1 cellular context compared by ENCODE assay signal in the genomic region with DNA sequence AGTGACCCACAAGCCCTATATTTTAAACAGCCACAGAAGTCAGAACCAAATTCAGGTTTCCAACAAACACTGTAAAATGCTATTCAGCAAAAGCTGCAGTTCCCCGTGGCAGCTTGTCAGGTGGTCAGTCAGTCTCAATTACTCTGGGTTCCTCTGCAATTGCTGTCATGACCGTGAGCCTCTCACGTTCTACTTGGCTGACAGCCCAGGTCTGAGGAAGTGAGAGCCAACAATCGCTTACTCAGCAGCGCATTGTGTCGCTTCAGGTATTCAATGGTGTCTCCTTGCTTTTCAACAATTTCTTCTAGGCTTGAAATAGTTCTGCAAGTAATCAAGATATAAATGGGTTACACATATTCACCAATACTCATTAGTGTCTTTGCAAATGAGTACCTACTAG.
TF ChIP-seq lines count a peak whose summit lies in the region.

No MANE protein-coding gene starts in this region.

TF ChIP-seq in HEK293, 187 proteins besides CTCF, POLR2A, EP300 and RAD21 (continued from another document):
- TF ChIP-seq, protein P1, sequence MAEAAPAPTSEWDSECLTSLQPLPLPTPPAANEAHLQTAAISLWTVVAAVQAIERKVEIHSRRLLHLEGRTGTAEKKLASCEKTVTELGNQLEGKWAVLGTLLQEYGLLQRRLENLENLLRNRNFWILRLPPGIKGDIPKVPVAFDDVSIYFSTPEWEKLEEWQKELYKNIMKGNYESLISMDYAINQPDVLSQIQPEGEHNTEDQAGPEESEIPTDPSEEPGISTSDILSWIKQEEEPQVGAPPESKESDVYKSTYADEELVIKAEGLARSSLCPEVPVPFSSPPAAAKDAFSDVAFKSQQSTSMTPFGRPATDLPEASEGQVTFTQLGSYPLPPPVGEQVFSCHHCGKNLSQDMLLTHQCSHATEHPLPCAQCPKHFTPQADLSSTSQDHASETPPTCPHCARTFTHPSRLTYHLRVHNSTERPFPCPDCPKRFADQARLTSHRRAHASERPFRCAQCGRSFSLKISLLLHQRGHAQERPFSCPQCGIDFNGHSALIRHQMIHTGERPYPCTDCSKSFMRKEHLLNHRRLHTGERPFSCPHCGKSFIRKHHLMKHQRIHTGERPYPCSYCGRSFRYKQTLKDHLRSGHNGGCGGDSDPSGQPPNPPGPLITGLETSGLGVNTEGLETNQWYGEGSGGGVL (tag by site-specific recombination; IDR thresholded peaks at IDR 0.05): no peak
